Comparison of ENCODE assay signal across 32 cellular contexts in the genomic region with DNA sequence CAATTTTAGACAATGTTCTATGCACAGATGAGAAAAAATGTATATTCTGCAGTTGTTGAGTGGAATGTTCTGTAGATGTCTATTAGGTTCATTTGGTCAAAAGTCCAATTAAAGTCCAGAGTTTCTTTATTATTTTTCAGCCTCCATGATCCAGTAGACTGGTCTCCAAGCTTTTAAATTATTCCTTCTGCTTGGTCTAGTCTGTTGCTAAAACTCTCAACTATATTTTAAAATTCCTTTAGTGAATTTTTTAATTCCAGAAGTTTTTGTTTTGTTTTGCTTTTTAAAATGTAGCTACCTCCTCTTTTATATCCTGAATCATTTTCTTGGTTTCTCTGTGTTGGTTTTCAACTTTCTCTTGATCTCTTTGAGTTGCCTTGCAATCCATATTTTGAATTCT. TPM values are rescaled to one million over a fixed set of nuclear protein-coding genes. Genes with fewer than 3 reads are reported as not detected.
"Had no signal": no experiment of that assay in that cellular context is flagged by ENCODE, and none has a peak within 500 bp of the region (broad histone marks: within the 10 kb centered on the region; RNA-seq: fewer than 3 reads in every experiment).

No MANE protein-coding gene starts in this region.

- FAIRE-seq: bronchial epithelial cell, TTC549 had no signal

- DNase-seq: activated B cell treated with CpG ODN at 0.5 μM for 24 hours; activated CD4-positive, alpha-beta memory T cell treated with anti-CD3 and anti-CD28 coated beads, Interleukin-2, amount 10 ng/mL, durations not matched to agents 7 days and 5 days; activated CD4-positive, alpha-beta T cell treated with anti-CD3 and anti-CD28 coated beads for 4 hours; activated CD4-positive, alpha-beta T cell treated with anti-CD3 and anti-CD28 coated beads, Interleukin-2, amount 10 ng/mL, durations not matched to agents 24 days and 14 days; activated CD4-positive, alpha-beta T cell treated with anti-CD3 and anti-CD28 coated beads, Interleukin-2, amount 50 U/mL, for 48 hours; activated CD4-positive, CD25-positive, alpha-beta regulatory T cell treated with anti-CD3 and anti-CD28 coated beads, Interleukin-2, amount 50 U/mL, for 72 hours; activated CD8-positive, alpha-beta memory T cell treated with anti-CD3 and anti-CD28 coated beads for 24 hours; activated CD8-positive, alpha-beta memory T cell treated with anti-CD3 and anti-CD28 coated beads, Interleukin-2, amount 10 ng/mL, durations not matched to agents 7 days and 5 days; activated CD8-positive, alpha-beta memory T cell treated with anti-CD3 and anti-CD28 coated beads, Interleukin-2, amount 50 U/mL, for 48 hours; activated CD8-positive, alpha-beta T cell treated with anti-CD3 and anti-CD28 coated beads, Interleukin-2, amount 10 ng/mL, durations not matched to agents 7 days and 5 days; activated effector memory CD4-positive, alpha-beta T cell treated with Interleukin-2 at 50 U/mL for 16 hours; activated gamma-delta T cell; activated naive CD4-positive, alpha-beta T cell treated with anti-CD3 and anti-CD28 coated beads for 36 hours; activated naive CD4-positive, alpha-beta T cell treated with anti-CD3 and anti-CD28 coated beads, Interleukin-2, amount 50 U/mL, for 16 hours; activated naive CD8-positive, alpha-beta T cell treated with anti-CD3 and anti-CD28 coated beads, Interleukin-2, amount 10 ng/mL, durations not matched to agents 7 days and 5 days; activated naive CD8-positive, alpha-beta T cell treated with anti-CD3 and anti-CD28 coated beads, Interleukin-2, amount 50 U/mL, for 24 hours; activated T-cell treated with anti-CD3 and anti-CD28 coated beads, Interleukin-2, amount 50 U/mL, for 24 hours; activated T-cell treated with anti-CD3 and anti-CD28 coated beads, Interleukin-2, amount 50 U/mL, for 48 hours; amygdala; anterior cingulate cortex; caudate nucleus; cerebellar nuclear complex; T-helper 1 cell; T-helper 2 cell; T-helper 9 cell had no signal

- H3K4me1 ChIP-seq: ascending aorta had no signal

- H3K27me3 ChIP-seq: ascending aorta, cardiac muscle cell had no signal

- ATAC-seq: activated CD8-positive, alpha-beta memory T cell treated with anti-CD3 and anti-CD28 coated beads, Interleukin-2, amount 10 ng/mL, durations not matched to agents 7 days and 5 days; activated CD8-positive, alpha-beta T cell treated with anti-CD3 and anti-CD28 coated beads, Interleukin-2, amount 10 ng/mL, durations not matched to agents 7 days and 5 days; activated naive CD8-positive, alpha-beta T cell treated with anti-CD3 and anti-CD28 coated beads, Interleukin-2, amount 50 U/mL, for 24 hours had no signal

- H3K4me3 ChIP-seq: ascending aorta, cardiac muscle cell had no signal

- H3K36me3 ChIP-seq: ascending aorta, cardiac muscle cell had no signal

- H3K27ac ChIP-seq: ascending aorta, cardiac muscle cell, VCaP had no signal

RNA-seq across cellular contexts. Expression of a gene that starts 24.6 kb away (rescaled TPM):
- total RNA-seq: activated B cell treated with CpG ODN at 0.5 μM for 24 hours; activated CD4-positive, alpha-beta T cell treated with anti-CD3 and anti-CD28 coated beads, Interleukin-2, amount 10 ng/mL, durations not matched to agents 24 days and 14 days; activated naive CD4-positive, alpha-beta T cell treated with anti-CD3 and anti-CD28 coated beads for 36 hours; activated T-helper 2 cell treated with anti-CD3 and anti-CD28 coated beads, Interferon-gamma antibody, Interleukin-2, Interleukin-4, amounts not matched to agents 10 μg/mL and 5 μg/mL and 100 μg/mL, durations not matched to agents 14 hours and 24 hours and 36 hours had no signal

RNA-seq across cellular contexts. Expression of a gene that starts 30.5 kb away (rescaled TPM):
- total RNA-seq: ascending aorta, chondrocyte had no signal
